ENCODE assay signal across 8 cellular contexts in genomic region chr10:114631090-114631677, GRCh38. TPM values are rescaled to one million over a fixed set of nuclear protein-coding genes. Genes with fewer than 3 reads are reported as not detected.
A peak's percentile ranks its signal among the peaks of the same experiment; 100 is the strongest.
DNase-seq lines count a peak whose midpoint lies in the region; ATAC-seq and TF ChIP-seq lines count a peak whose summit lies in the region.

No MANE protein-coding gene starts in this region.

- intact Hi-C loops in right cardiac atrium (cut with DNase I): loop anchor here in 2 of 4 donors (10.0 kb wide), 2 partner anchors 54 to 134 kb away; no protein-coding TSS in a partner anchor

- no peaks in the 10 kb centered on the region for H3K36me3 ChIP-seq in skeletal muscle satellite cell (ENCODE audit: insufficient read depth, low read length)

- peak overlapping the region; percentile 68 for H3K4me3 ChIP-seq in WI38 (ENCODE audit: low read depth, low read length)
- peak overlapping the region; percentile 97 for H3K4me3 ChIP-seq in right cardiac atrium (ENCODE audit: low read length)
- peak overlapping the region; percentile 77 for H3K4me3 ChIP-seq in skeletal muscle satellite cell (ENCODE audit: low read length)

- H3K9me3 ChIP-seq in right cardiac atrium (ENCODE audit: control insufficient read depth, low read length) (no peaks in the 10 kb centered on the region), skeletal muscle satellite cell (replicated peaks; ENCODE audit: low read length) (no peaks in the 10 kb centered on the region)

- peak overlapping the region; percentile 95 for H3K4me2 ChIP-seq in skeletal muscle satellite cell (ENCODE audit: low read length)

- 26% methylated on average over 9 of the region's 9 CpGs for WGBS in right cardiac atrium

- peaks cover 16% of the 10 kb centered on the region for H3K4me1 ChIP-seq in right cardiac atrium (ENCODE audit: control insufficient read depth, insufficient read depth, low read length)
- H3K4me1 ChIP-seq in skeletal muscle satellite cell (ENCODE audit: control insufficient read depth, insufficient read depth, low read length): peaks cover 43% of the 10 kb centered on the region

- H3K27me3 ChIP-seq in right cardiac atrium (ENCODE audit: control insufficient read depth, insufficient read depth) (no peaks in the 10 kb centered on the region), skeletal muscle satellite cell (ENCODE audit: control insufficient read depth, insufficient read depth, low read length) (peaks cover 42% of the 10 kb centered on the region)

- TF ChIP-seq CTCF in GM20000 (IDR thresholded peaks at IDR 0.05; ENCODE audit: extremely low read depth, missing control alignments) (no peak), WI38 (IDR thresholded peaks at IDR 0.05; ENCODE audit: low read depth, low read length) (no peak)

- peak overlapping the region; percentile 87 for H3K27ac ChIP-seq in right cardiac atrium (ENCODE audit: low read length)

- H3K9ac ChIP-seq in skeletal muscle satellite cell (ENCODE audit: low read depth, low read length): peak overlapping the region; percentile 83

- ATAC-seq in right cardiac atrium: no peak
- ATAC-seq in HG03457 (IDR thresholded peaks at IDR 0.05; ENCODE audit: unreplicated experiment): no peak

- DNase-seq in GM20000 (ENCODE audit: low spot score): peak; percentile 32
- no peak for DNase-seq in right cardiac atrium
- DNase-seq in NCI-H1930 (lab: John Stamatoyannopoulos, UW): no peak
- DNase-seq in SW480 (ENCODE audit: low spot score): no peak
- DNase-seq in NCI-H2227 treated with DMSO at 0.1 percent for 48 hours (lab: John Stamatoyannopoulos, UW): no peak

RNA-seq across cellular contexts. Expression of gene ABLIM1, which starts 26.9 kb away (rescaled TPM):
- total RNA-seq in right cardiac atrium: 100 to 1,000 TPM; 385 to 462 (median 426) TPM
- 149 TPM for polyA plus RNA-seq in right cardiac atrium
- total RNA-seq in skeletal muscle satellite cell (2012; rRNA removed): 0.76 and 2.0 TPM in 2 replicates
